Comparison of ENCODE assay signal across 8 cellular contexts in the genomic region with DNA sequence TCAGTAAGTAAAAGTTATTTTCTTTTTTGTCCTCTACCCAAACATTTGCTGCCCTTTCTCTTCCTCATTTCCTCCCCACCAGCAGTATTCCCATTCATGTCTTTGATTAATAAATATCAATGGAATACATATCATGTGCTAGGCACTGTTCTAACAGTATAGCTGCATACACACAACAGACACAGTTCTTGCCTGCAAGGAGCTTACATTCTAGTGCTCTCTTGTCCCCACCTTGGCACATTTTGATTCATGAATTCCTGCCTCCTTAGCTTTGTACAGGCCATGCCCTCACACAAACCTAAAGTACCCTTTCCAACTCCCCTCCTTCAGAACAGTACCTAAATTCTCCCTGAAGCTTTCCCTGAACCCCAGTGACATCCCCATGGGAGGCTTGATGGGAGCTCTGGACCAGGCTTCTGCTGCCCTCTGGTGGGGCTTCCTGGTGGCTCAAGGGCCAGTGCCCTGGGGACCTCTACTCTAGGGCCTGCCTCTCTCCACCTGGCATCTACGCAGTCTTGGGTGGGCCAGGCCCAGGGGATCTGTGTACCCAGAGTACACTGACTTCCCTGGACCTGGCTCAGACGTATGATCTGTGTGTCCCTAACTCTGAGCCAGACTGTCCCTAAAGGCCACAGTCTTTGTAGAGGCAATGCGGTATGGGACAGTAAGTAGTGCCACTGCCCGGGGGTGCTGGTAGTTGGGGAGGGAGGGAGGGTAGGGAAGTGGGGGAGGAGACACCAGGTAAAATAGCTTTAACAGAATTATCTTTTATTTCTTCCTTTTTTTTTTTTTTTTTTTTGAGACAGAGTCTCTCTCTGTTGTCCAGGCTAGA. TPM values are rescaled to one million over a fixed set of nuclear protein-coding genes. Genes with fewer than 3 reads are reported as not detected.
DNase-seq lines count a peak whose midpoint lies in the region; ATAC-seq and TF ChIP-seq lines count a peak whose summit lies in the region.

No MANE protein-coding gene starts in this region.

- no peak overlapping the region for H3K4me3 Mint-ChIP-seq in activated CD8-positive, alpha-beta memory T cell treated with anti-CD3 and anti-CD28 coated beads, Interleukin-2, amount 10 ng/mL, durations not matched to agents 7 days and 5 days

- H3K9me3 Mint-ChIP-seq in activated CD8-positive, alpha-beta memory T cell treated with anti-CD3 and anti-CD28 coated beads, Interleukin-2, amount 10 ng/mL, durations not matched to agents 7 days and 5 days (ENCODE audit: low read depth): no peaks in the 10 kb centered on the region

- H3K4me3 ChIP-seq in fibroblast of the aortic adventitia (ENCODE audit: low read depth, low read length): no peak overlapping the region

- no peaks in the 10 kb centered on the region for H3K4me1 Mint-ChIP-seq in activated CD8-positive, alpha-beta memory T cell treated with anti-CD3 and anti-CD28 coated beads, Interleukin-2, amount 10 ng/mL, durations not matched to agents 7 days and 5 days

- DNase-seq in activated T-cell treated with anti-CD3 and anti-CD28 coated beads for 24 hours (ENCODE audit: low read depth) (peak; percentile 47), activated T-cell treated with anti-CD3 and anti-CD28 coated beads for 4 hours (no peak), NCI-H2171 treated with DMSO at 0.1 percent for 48 hours (lab: John Stamatoyannopoulos, UW) (peak; percentile 36), fibroblast of the aortic adventitia (ENCODE audit: low read depth) (peak; percentile 45), omental fat pad (ENCODE audit: low spot score) (peak; percentile 43)
- peak; percentile 63 for DNase-seq in activated CD8-positive, alpha-beta memory T cell treated with anti-CD3 and anti-CD28 coated beads, Interleukin-2, amount 10 ng/mL, durations not matched to agents 7 days and 5 days

- peaks cover 7% of the 10 kb centered on the region for H3K27me3 Mint-ChIP-seq in activated CD8-positive, alpha-beta memory T cell treated with anti-CD3 and anti-CD28 coated beads, Interleukin-2, amount 10 ng/mL, durations not matched to agents 7 days and 5 days

- H3K27ac Mint-ChIP-seq in activated CD8-positive, alpha-beta memory T cell treated with anti-CD3 and anti-CD28 coated beads, Interleukin-2, amount 10 ng/mL, durations not matched to agents 7 days and 5 days: no peak overlapping the region

- TF ChIP-seq CTCF in fibroblast of the aortic adventitia (IDR thresholded peaks at IDR 0.05; ENCODE audit: insufficient read depth, low read length) (peak; percentile 77), omental fat pad (IDR thresholded peaks at IDR 0.05) (peak in 1 of 3 donors; percentile 27)

- no peaks in the 10 kb centered on the region for H3K36me3 Mint-ChIP-seq in activated CD8-positive, alpha-beta memory T cell treated with anti-CD3 and anti-CD28 coated beads, Interleukin-2, amount 10 ng/mL, durations not matched to agents 7 days and 5 days

- ATAC-seq in HG02571 (IDR thresholded peaks at IDR 0.05; ENCODE audit: unreplicated experiment) (peak; percentile 70), omental fat pad (ENCODE audit: low FRiP score) (peak; percentile 57), HG02623 (IDR thresholded peaks at IDR 0.05; ENCODE audit: unreplicated experiment) (no peak)
- ATAC-seq in activated CD8-positive, alpha-beta memory T cell treated with anti-CD3 and anti-CD28 coated beads, Interleukin-2, amount 10 ng/mL, durations not matched to agents 7 days and 5 days: peak; percentile 77

- CTCF ChIA-PET in activated CD8-positive, alpha-beta memory T cell treated with anti-CD3 and anti-CD28 coated beads, Interleukin-2, amount 10 ng/mL, durations not matched to agents 7 days and 5 days (lab: Charles Lee): interaction anchor here (0.6 to 2.1 kb wide), 15 partner anchors 10 to 297 kb away, joined by 3 to 19 read pairs (median 5); a partner anchor contains a TSS

RNA-seq across cellular contexts. Expression of a gene that starts 14.1 kb away (rescaled TPM):
- 100 to 1,000 TPM; 683 to 883 TPM for total RNA-seq in activated CD8-positive, alpha-beta memory T cell treated with anti-CD3 and anti-CD28 coated beads, Interleukin-2, amount 10 ng/mL, durations not matched to agents 7 days and 5 days
- 695 and 1,615 TPM in 2 replicates for total RNA-seq in fibroblast of the aortic adventitia (ENCODE audit: low replicate concordance)
- 1,000 to 10,000 TPM; 1,397 to 1,720 (median 1,505) TPM for total RNA-seq in omental fat pad

RNA-seq across cellular contexts. Expression of a gene that starts 49.2 kb away (rescaled TPM):
- total RNA-seq in activated CD8-positive, alpha-beta memory T cell treated with anti-CD3 and anti-CD28 coated beads, Interleukin-2, amount 10 ng/mL, durations not matched to agents 7 days and 5 days: 1 to 10 TPM; 1.1 to 9.7 TPM
- total RNA-seq in fibroblast of the aortic adventitia (ENCODE audit: low replicate concordance) (0.09 and 0.57 TPM in 2 replicates), omental fat pad (10 to 100 TPM; 24.1 to 49.3 (median 28.8) TPM)
